ENCODE assay signal across 13 cellular contexts in genomic region chr16:90057738-90058173, GRCh38. TPM values are rescaled to one million over a fixed set of nuclear protein-coding genes. Genes with fewer than 3 reads are reported as not detected.
DNase-seq lines count a peak whose midpoint lies in the region; ATAC-seq and TF ChIP-seq lines count a peak whose summit lies in the region.
"Had no signal": no experiment of that assay in that cellular context is flagged by ENCODE, and none has a peak within 500 bp of the region (broad histone marks: within the 10 kb centered on the region; RNA-seq: fewer than 3 reads in every experiment).

No MANE protein-coding gene starts in this region.

- peaks cover 7% of the 10 kb centered on the region; the same call in 1 of the 2 replicates for H3K9me2 ChIP-seq in GM23338 (ENCODE audit: insufficient read depth)

- CTCF ChIA-PET in activated CD4-positive, alpha-beta memory T cell treated with anti-CD3 and anti-CD28 coated beads for 36 hours (lab: Charles Lee), result no interaction called here
- CTCF ChIA-PET in activated CD4-positive, alpha-beta memory T cell treated with anti-CD3 and anti-CD28 coated beads, Interleukin-2, amount 10 ng/mL, durations not matched to agents 7 days and 5 days (lab: Charles Lee), result no interaction called here

- H3K27me3 Mint-ChIP-seq in activated CD4-positive, alpha-beta memory T cell treated with anti-CD3 and anti-CD28 coated beads for 36 hours, result peaks cover 3% of the 10 kb centered on the region
- peaks cover 22% of the 10 kb centered on the region for H3K27me3 Mint-ChIP-seq in activated CD4-positive, alpha-beta memory T cell treated with anti-CD3 and anti-CD28 coated beads, Interleukin-2, amount 10 ng/mL, durations not matched to agents 7 days and 5 days
- peaks cover 8% of the 10 kb centered on the region for H3K27me3 Mint-ChIP-seq in GM23338 (ENCODE audit: insufficient read depth, low read depth, poor library complexity)

- in situ Hi-C loops in KBM-7 (cut with MboI; ENCODE audit: low pct_unique_long_range_greater_than_20kb, low sequenced_read_pairs), result no loop called here

- peaks cover 11% of the 10 kb centered on the region for H3K4me1 ChIP-seq in skeletal muscle satellite cell (ENCODE audit: control insufficient read depth, insufficient read depth, low read length)
- H3K4me1 ChIP-seq in GM23338 (ENCODE audit: insufficient read depth), result no peaks in the 10 kb centered on the region
- H3K4me1 ChIP-seq: BLaER1, left ventricle myocardium inferior had no signal

- no peaks in the 10 kb centered on the region for H3F3A ChIP-seq in GM23338 (replicated peaks; ENCODE audit: low read depth)

- no peak overlapping the region for H3K9ac ChIP-seq in skeletal muscle satellite cell (ENCODE audit: low read depth, low read length)
- H3K9ac ChIP-seq: BLaER1 had no signal

- no peak overlapping the region for H3K27ac ChIP-seq in GM23338 (ENCODE audit: low read depth)
- H3K27ac ChIP-seq: BLaER1, left ventricle myocardium inferior had no signal

- POLR2A ChIA-PET in activated CD4-positive, alpha-beta memory T cell treated with anti-CD3 and anti-CD28 coated beads for 36 hours (lab: Charles Lee), result no interaction called here
- POLR2A ChIA-PET in activated CD4-positive, alpha-beta memory T cell treated with anti-CD3 and anti-CD28 coated beads, Interleukin-2, amount 10 ng/mL, durations not matched to agents 7 days and 5 days (lab: Charles Lee), result no interaction called here

- H3K36me3 Mint-ChIP-seq in activated CD4-positive, alpha-beta memory T cell treated with anti-CD3 and anti-CD28 coated beads for 36 hours, result peaks cover 9% of the 10 kb centered on the region
- H3K36me3 Mint-ChIP-seq in activated CD4-positive, alpha-beta memory T cell treated with anti-CD3 and anti-CD28 coated beads, Interleukin-2, amount 10 ng/mL, durations not matched to agents 7 days and 5 days (ENCODE audit: low read depth), result no peaks in the 10 kb centered on the region
- peaks cover 18% of the 10 kb centered on the region for H3K36me3 Mint-ChIP-seq in GM23338 (ENCODE audit: low read depth)

- peaks cover 19% of the 10 kb centered on the region for H3K4me1 Mint-ChIP-seq in activated CD4-positive, alpha-beta memory T cell treated with anti-CD3 and anti-CD28 coated beads for 36 hours (ENCODE audit: low read depth)
- no peaks in the 10 kb centered on the region for H3K4me1 Mint-ChIP-seq in activated CD4-positive, alpha-beta memory T cell treated with anti-CD3 and anti-CD28 coated beads, Interleukin-2, amount 10 ng/mL, durations not matched to agents 7 days and 5 days
- peaks cover 3% of the 10 kb centered on the region; the same call in 1 of the 3 replicates for H3K4me1 Mint-ChIP-seq in GM23338

- H3K36me3 ChIP-seq in skeletal muscle satellite cell (ENCODE audit: insufficient read depth, low read length) (no peaks in the 10 kb centered on the region), GM23338 (ENCODE audit: insufficient read depth) (no peaks in the 10 kb centered on the region; the same call in 1 of the 2 replicates)
- H3K36me3 ChIP-seq: left ventricle myocardium inferior had no signal

- H3K4me3 Mint-ChIP-seq in activated CD4-positive, alpha-beta memory T cell treated with anti-CD3 and anti-CD28 coated beads for 36 hours, result no peak overlapping the region
- H3K4me3 Mint-ChIP-seq in activated CD4-positive, alpha-beta memory T cell treated with anti-CD3 and anti-CD28 coated beads, Interleukin-2, amount 10 ng/mL, durations not matched to agents 7 days and 5 days, result no peak overlapping the region
- no peak overlapping the region for H3K4me3 Mint-ChIP-seq in GM23338

- ATAC-seq in HG02981 (IDR thresholded peaks at IDR 0.05; ENCODE audit: unreplicated experiment) (no peak), GM23338 (no peak)

- intact Hi-C loops in activated CD4-positive, alpha-beta memory T cell treated with anti-CD3 and anti-CD28 coated beads for 36 hours (cut with micrococcal nuclease), result no loop called here

- H3K9me3 ChIP-seq in skeletal muscle satellite cell (replicated peaks; ENCODE audit: low read length), result peaks cover 9% of the 10 kb centered on the region

- H3K79me2 ChIP-seq in GM23338 (replicated peaks; ENCODE audit: insufficient read depth), result no peaks in the 10 kb centered on the region

- H3K27me3 ChIP-seq in skeletal muscle satellite cell (ENCODE audit: control insufficient read depth, insufficient read depth, low read length) (peaks cover 8% of the 10 kb centered on the region), GM23338 (ENCODE audit: insufficient read depth) (no peaks in the 10 kb centered on the region)
- H3K27me3 ChIP-seq: BLaER1 had no signal

- TF ChIP-seq CTCF in GM23338 (conservative IDR thresholded peaks at IDR 0.05; ENCODE audit: low read depth in 2 of 2), result no peak

- H2AFZ ChIP-seq in GM23338, result no peak overlapping the region

- H3K9me3 Mint-ChIP-seq in activated CD4-positive, alpha-beta memory T cell treated with anti-CD3 and anti-CD28 coated beads for 36 hours, result peaks cover 23% of the 10 kb centered on the region
- H3K9me3 Mint-ChIP-seq in activated CD4-positive, alpha-beta memory T cell treated with anti-CD3 and anti-CD28 coated beads, Interleukin-2, amount 10 ng/mL, durations not matched to agents 7 days and 5 days, result peaks cover 21% of the 10 kb centered on the region
- peaks cover 45% of the 10 kb centered on the region for H3K9me3 Mint-ChIP-seq in GM23338

- no peaks in the 10 kb centered on the region for H4K20me1 ChIP-seq in GM23338 (replicated peaks; ENCODE audit: insufficient read depth)
- H4K20me1 ChIP-seq: BLaER1 had no signal

- no peak overlapping the region for H3K27ac Mint-ChIP-seq in activated CD4-positive, alpha-beta memory T cell treated with anti-CD3 and anti-CD28 coated beads for 36 hours
- no peak overlapping the region for H3K27ac Mint-ChIP-seq in activated CD4-positive, alpha-beta memory T cell treated with anti-CD3 and anti-CD28 coated beads, Interleukin-2, amount 10 ng/mL, durations not matched to agents 7 days and 5 days
- H3K27ac Mint-ChIP-seq in GM23338, result no peak overlapping the region

- H3K4me2 ChIP-seq in skeletal muscle satellite cell (ENCODE audit: low read length) (peak overlapping the region; percentile 48), GM23338 (no peak overlapping the region)
- H3K4me2 ChIP-seq: BLaER1 had no signal

- H3K4me3 ChIP-seq in skeletal muscle satellite cell (ENCODE audit: low read length) (no peak overlapping the region), GM23338 (no peak overlapping the region)
- H3K4me3 ChIP-seq: BLaER1, left ventricle myocardium inferior had no signal

- peak; percentile 68 for DNase-seq in activated CD4-positive, alpha-beta memory T cell treated with anti-CD3 and anti-CD28 coated beads for 36 hours
- no peak for DNase-seq in activated CD4-positive, alpha-beta memory T cell treated with anti-CD3 and anti-CD28 coated beads, Interleukin-2, amount 10 ng/mL, durations not matched to agents 7 days and 5 days
- DNase-seq in KBM-7, result peak; percentile 86
- DNase-seq in amniotic epithelial cell (ENCODE audit: low read depth), result peak; percentile 80
- DNase-seq in NCI-H1417 treated with DMSO at 0.1 percent for 48 hours (lab: John Stamatoyannopoulos, UW), result no peak
- no peak for DNase-seq in GM23338 (ENCODE audit: low spot score)
- DNase-seq: amygdala, left ventricle myocardium inferior, retina had no signal

TF ChIP-seq in GM23338, 12 proteins besides CTCF, POLR2A, EP300 and RAD21 (continues in another document):
- no peak for TF ChIP-seq STAT1 (IDR thresholded peaks at IDR 0.05; ENCODE audit: unreplicated experiment)

RNA-seq across cellular contexts. Expression of gene PRDM7, which starts 19.4 kb away (rescaled TPM):
- not detected for total RNA-seq in activated CD4-positive, alpha-beta memory T cell treated with anti-CD3 and anti-CD28 coated beads for 36 hours
- total RNA-seq in activated CD4-positive, alpha-beta memory T cell treated with anti-CD3 and anti-CD28 coated beads, Interleukin-2, amount 10 ng/mL, durations not matched to agents 7 days and 5 days, result not detected
- total RNA-seq in skeletal muscle satellite cell (2012; rRNA removed), result not detected in 2 replicates
- total RNA-seq in GM23338 (2014; rRNA removed; shearing (Covaris generic)), result not detected in 2 replicates
- polyA plus RNA-seq in GM23338 (2016; fragmentation: Nextera tagmentation; extraction: Ambion mirVana), result 0.08 TPM in 1 of 2 replicates, not detected in the other
- total RNA-seq: left ventricle myocardium inferior had no signal
- polyA plus RNA-seq: esophagus had no signal

RNA-seq across cellular contexts. Expression of gene DBNDD1, which starts 38.5 kb away (rescaled TPM):
- total RNA-seq in activated CD4-positive, alpha-beta memory T cell treated with anti-CD3 and anti-CD28 coated beads for 36 hours, result under 1 TPM; 0.81 to 0.94 TPM
- not detected for total RNA-seq in activated CD4-positive, alpha-beta memory T cell treated with anti-CD3 and anti-CD28 coated beads, Interleukin-2, amount 10 ng/mL, durations not matched to agents 7 days and 5 days
- under 0.01 TPM in 1 of 2 replicates, not detected in the other for total RNA-seq in skeletal muscle satellite cell (2012; rRNA removed)
- 69.2 and 90.8 TPM in 2 replicates for total RNA-seq in GM23338 (2014; rRNA removed; shearing (Covaris generic))
- 62.5 and 63.3 TPM in 2 replicates for polyA plus RNA-seq in GM23338 (2016; fragmentation: Nextera tagmentation; extraction: Ambion mirVana)

Comparison
In these comparisons a context has a peak if more than half of its experiments do, and no peak if none do; other contexts are left out.
1. DNase-seq: peak in activated CD4-positive, alpha-beta memory T cell treated with anti-CD3 and anti-CD28 coated beads for 36 hours (single experiment), KBM-7 (single experiment) and amniotic epithelial cell (single experiment); none in activated CD4-positive, alpha-beta memory T cell treated with anti-CD3 and anti-CD28 coated beads, Interleukin-2, amount 10 ng/mL, durations not matched to agents 7 days and 5 days (single experiment), NCI-H1417 treated with DMSO at 0.1 percent for 48 hours (single experiment) and GM23338 (single experiment).
2. RNA of gene DBNDD1, which starts 38.5 kb away (total RNA-seq): 69.2 to 90.8 TPM in GM23338; 0.81 to 0.94 TPM in activated CD4-positive, alpha-beta memory T cell treated with anti-CD3 and anti-CD28 coated beads for 36 hours and not detected in activated CD4-positive, alpha-beta memory T cell treated with anti-CD3 and anti-CD28 coated beads, Interleukin-2, amount 10 ng/mL, durations not matched to agents 7 days and 5 days; every median in the first group is over 10 times any median in the second.